Comparison of ENCODE assay signal across 25 cellular contexts in genomic region chr15:27764339-27764738, GRCh38.
DNase-seq lines count a peak whose midpoint lies in the region; ATAC-seq and TF ChIP-seq lines count a peak whose summit lies in the region.
"Had no signal": no experiment of that assay in that cellular context is flagged by ENCODE, and none has a peak within 500 bp of the region (broad histone marks: within the 10 kb centered on the region; RNA-seq: fewer than 3 reads in every experiment).

No MANE protein-coding gene starts in this region.

- ATAC-seq in natural killer cell = no peak
- ATAC-seq: GM12878 had no signal

- DNase-seq in ELF-1 (ENCODE audit: low read depth, low spot score) (peak; percentile 68), astrocyte of the hippocampus (ENCODE audit: low read depth, low spot score) (peak; percentile 19), iPS-NIHi7 (ENCODE audit: extremely low spot score) (peak; percentile 35), amniotic stem cell (lab: John Stamatoyannopoulos, UW) (no peak), C1 segment of cervical spinal cord (lab: John Stamatoyannopoulos, UW) (no peak), natural killer cell (no peak)
- DNase-seq: CD4-positive, alpha-beta T cell; GDM1; H7; IMR-90; KG1; MG63; NCI-H1105 treated with DMSO at 0.1 percent for 48 hours; NCI-H146; NCI-H1930; NCI-H2107; NCI-H524; NCI-H82; NK-92 treated with Interleukin-12 subunit alpha and Interleukin-12 subunit beta, amount 100 ng/mL, for 24 hours; SIG-M5; SK-N-SH; SW 1271 had no signal

- H3K4me1 ChIP-seq in HUES64 (ENCODE audit: insufficient read depth, low read length) = peaks cover 16% of the 10 kb centered on the region

- H3K4me3 Mint-ChIP-seq in natural killer cell = no peak overlapping the region
- H3K4me3 Mint-ChIP-seq: CD4-positive, alpha-beta T cell had no signal

- intact Hi-C loops in natural killer cell (cut with micrococcal nuclease) = no loop called here

- H3K4me3 ChIP-seq in HUES64 (ENCODE audit: low read length) = no peak overlapping the region
- H3K4me3 ChIP-seq: BLaER1, GM12878, MG63 had no signal

- no peak overlapping the region for H3K9ac ChIP-seq in HUES64 (ENCODE audit: low read depth, low read length)
- H3K9ac ChIP-seq: BLaER1, SK-N-SH had no signal

- no peak overlapping the region for H3K27ac Mint-ChIP-seq in natural killer cell
- H3K27ac Mint-ChIP-seq: CD4-positive, alpha-beta T cell had no signal

- no peak for TF ChIP-seq CTCF in natural killer cell (IDR thresholded peaks at IDR 0.05)

- peaks cover 10% of the 10 kb centered on the region in 2 donors for H3K9me3 Mint-ChIP-seq in natural killer cell

- H3K27me3 ChIP-seq in HUES64 (ENCODE audit: insufficient read depth, low read length) = no peaks in the 10 kb centered on the region
- H3K27me3 ChIP-seq: BLaER1, MG63 had no signal

- no peaks in the 10 kb centered on the region for H3K4me1 Mint-ChIP-seq in natural killer cell

- H3K9me3 ChIP-seq in HUES64 (ENCODE audit: insufficient read depth, low read depth, low read length) = peaks cover 10% of the 10 kb centered on the region
- H3K9me3 ChIP-seq: MG63, SK-N-SH had no signal

- no peaks in the 10 kb centered on the region for H3K27me3 Mint-ChIP-seq in natural killer cell (ENCODE audit: low read depth in 2 of 2)
- H3K27me3 Mint-ChIP-seq: CD4-positive, alpha-beta T cell had no signal

- WGBS in HUES64 = 72% methylated on average over 3 of the region's 3 CpGs

- 0 out of 2 replicates have a peak overlapping the region, but pooled peaks have one; percentile 24 for H3K27ac ChIP-seq in HUES64 (ENCODE audit: low read depth, low read length)
- H3K27ac ChIP-seq: BLaER1 had no signal

- no peaks in the 10 kb centered on the region for H3K36me3 ChIP-seq in HUES64 (ENCODE audit: insufficient read depth, low read length)
- H3K36me3 ChIP-seq: BLaER1, MG63 had no signal

- H3K36me3 Mint-ChIP-seq in natural killer cell = no peaks in the 10 kb centered on the region

Comparison
In these comparisons a context has a peak if more than half of its experiments do, and no peak if none do; other contexts are left out.
1. DNase-seq: peak in ELF-1 (single experiment), astrocyte of the hippocampus (single experiment) and iPS-NIHi7 (single experiment); none in amniotic stem cell (single experiment), C1 segment of cervical spinal cord (0 of 14) and natural killer cell (single experiment).